39 cellular contexts compared by ENCODE assay signal in the genomic region with DNA sequence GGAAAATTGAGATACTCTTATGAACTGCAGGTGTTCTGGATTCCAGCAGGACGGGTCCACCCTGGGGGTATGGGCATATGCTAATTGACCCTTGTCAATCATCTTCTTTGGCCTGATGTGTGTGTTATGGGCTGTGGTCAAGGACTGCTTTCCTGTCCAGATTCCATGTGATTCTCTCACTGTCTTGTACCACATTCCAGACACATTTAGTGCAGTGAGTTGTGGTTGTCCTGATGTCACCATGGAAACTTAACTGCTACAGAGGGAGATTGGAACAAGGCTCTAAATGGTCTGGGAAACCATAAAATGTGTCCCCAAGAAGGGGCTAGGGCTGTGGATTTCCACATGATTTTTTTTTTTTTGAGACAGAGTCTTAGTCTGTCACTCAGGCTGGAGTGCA.
"Had no signal": no experiment of that assay in that cellular context is flagged by ENCODE, and none has a peak within 500 bp of the region (broad histone marks: within the 10 kb centered on the region; RNA-seq: fewer than 3 reads in every experiment).

No MANE protein-coding gene starts in this region.

- H3K9me3 Mint-ChIP-seq: activated B cell treated with CpG ODN at 0.5 μM for 24 hours; activated CD4-positive, alpha-beta memory T cell treated with anti-CD3 and anti-CD28 coated beads for 36 hours; activated CD4-positive, alpha-beta T cell treated with anti-CD3 and anti-CD28 coated beads, Interleukin-2, amount 10 ng/mL, durations not matched to agents 24 days and 14 days; activated CD8-positive, alpha-beta T cell treated with anti-CD3 and anti-CD28 coated beads for 36 hours; activated naive CD4-positive, alpha-beta T cell treated with anti-CD3 and anti-CD28 coated beads for 36 hours; activated naive CD4-positive, alpha-beta T cell treated with anti-CD3 and anti-CD28 coated beads, Interleukin-2, amount 50 U/mL, for 72 hours; activated naive CD8-positive, alpha-beta T cell treated with anti-CD3 and anti-CD28 coated beads for 36 hours; activated T-cell treated with anti-CD3 and anti-CD28 coated beads, Interleukin-2, amount 50 U/mL, for 4 hours; activated T-helper 1 cell treated with anti-CD3 and anti-CD28 coated beads, Interleukin-12 subunit alpha, Interleukin-12 subunit beta, Interleukin-2, Interleukin-4 antibody, amounts not matched to agents 30 ng/mL and 10 ng/mL and 1 ng/mL, durations not matched to agents 14 hours and 24 hours and 36 hours; T-helper 1 cell treated with Interleukin-12 subunit alpha and Interleukin-12 subunit beta and Interleukin-4 antibody, amounts not matched to agents 30 μg/mL and 1 μg/mL, for 36 hours; T-helper 2 cell treated with Interferon-gamma antibody and Interleukin-4, amounts not matched to agents 5 μg/mL and 100 μg/mL, for 36 hours had no signal

- H3K4me1 ChIP-seq: adrenal gland, body of pancreas, breast epithelium had no signal

- H3K4me1 Mint-ChIP-seq: activated B cell treated with CpG ODN at 0.5 μM for 24 hours; activated CD4-positive, alpha-beta T cell treated with anti-CD3 and anti-CD28 coated beads, Interleukin-2, amount 10 ng/mL, durations not matched to agents 24 days and 14 days; activated naive CD8-positive, alpha-beta T cell treated with anti-CD3 and anti-CD28 coated beads for 36 hours; activated T-helper 17 cell treated with anti-CD3 and anti-CD28 coated beads, Interleukin-2, amount 50 U/mL, for 72 hours; central memory CD8-positive, alpha-beta T cell had no signal

- H3K36me3 Mint-ChIP-seq: activated CD4-positive, alpha-beta memory T cell treated with anti-CD3 and anti-CD28 coated beads for 36 hours; activated naive CD8-positive, alpha-beta T cell treated with anti-CD3 and anti-CD28 coated beads for 36 hours had no signal

- H3K9me3 ChIP-seq: adrenal gland, body of pancreas, breast epithelium had no signal

- FAIRE-seq: TTC549 had no signal

- H3K27ac Mint-ChIP-seq: activated B cell treated with CpG ODN at 0.5 μM for 24 hours; activated CD4-positive, alpha-beta memory T cell treated with anti-CD3 and anti-CD28 coated beads for 36 hours; activated CD4-positive, alpha-beta T cell treated with anti-CD3 and anti-CD28 coated beads, Interleukin-2, amount 10 ng/mL, durations not matched to agents 24 days and 14 days; activated CD8-positive, alpha-beta T cell treated with anti-CD3 and anti-CD28 coated beads for 36 hours; activated naive CD4-positive, alpha-beta T cell treated with anti-CD3 and anti-CD28 coated beads for 36 hours; activated naive CD4-positive, alpha-beta T cell treated with anti-CD3 and anti-CD28 coated beads, Interleukin-2, amount 50 U/mL, for 72 hours; activated naive CD8-positive, alpha-beta T cell treated with anti-CD3 and anti-CD28 coated beads for 36 hours; activated T-cell treated with anti-CD3 and anti-CD28 coated beads, Interleukin-2, amount 50 U/mL, for 72 hours; activated T-helper 1 cell treated with anti-CD3 and anti-CD28 coated beads, Interleukin-12 subunit alpha, Interleukin-12 subunit beta, Interleukin-2, Interleukin-4 antibody, amounts not matched to agents 30 ng/mL and 10 ng/mL and 1 ng/mL, durations not matched to agents 14 hours and 24 hours and 36 hours; activated T-helper 17 cell treated with anti-CD3 and anti-CD28 coated beads, Interleukin-2, amount 50 U/mL, for 72 hours; T-helper 1 cell treated with Interleukin-12 subunit alpha and Interleukin-12 subunit beta and Interleukin-4 antibody, amounts not matched to agents 30 μg/mL and 1 μg/mL, for 36 hours; T-helper 2 cell treated with Interferon-gamma antibody and Interleukin-4, amounts not matched to agents 5 μg/mL and 100 μg/mL, for 36 hours had no signal

- H3K4me3 ChIP-seq: adrenal gland, body of pancreas, breast epithelium, cardiac muscle cell had no signal

- H3K36me3 ChIP-seq: adrenal gland, brain microvascular endothelial cell, breast epithelium, cardiac muscle cell had no signal

- H3K27me3 ChIP-seq: adrenal gland, body of pancreas, brain microvascular endothelial cell, breast epithelium, cardiac muscle cell had no signal

- H3K27ac ChIP-seq: adrenal gland, body of pancreas, brain microvascular endothelial cell, breast epithelium, cardiac muscle cell, VCaP had no signal

- H3K4me3 Mint-ChIP-seq: activated B cell treated with CpG ODN at 0.5 μM for 24 hours; activated CD4-positive, alpha-beta memory T cell treated with anti-CD3 and anti-CD28 coated beads for 36 hours; activated CD4-positive, alpha-beta T cell treated with anti-CD3 and anti-CD28 coated beads, Interleukin-2, amount 10 ng/mL, durations not matched to agents 24 days and 14 days; activated CD8-positive, alpha-beta T cell treated with anti-CD3 and anti-CD28 coated beads for 36 hours; activated naive CD4-positive, alpha-beta T cell treated with anti-CD3 and anti-CD28 coated beads for 36 hours; activated naive CD8-positive, alpha-beta T cell treated with anti-CD3 and anti-CD28 coated beads for 36 hours; activated T-cell treated with anti-CD3 and anti-CD28 coated beads, Interleukin-2, amount 50 U/mL, for 4 hours; activated T-cell treated with anti-CD3 and anti-CD28 coated beads, Interleukin-2, amount 50 U/mL, for 72 hours; activated T-helper 1 cell treated with anti-CD3 and anti-CD28 coated beads, Interleukin-12 subunit alpha, Interleukin-12 subunit beta, Interleukin-2, Interleukin-4 antibody, amounts not matched to agents 30 ng/mL and 10 ng/mL and 1 ng/mL, durations not matched to agents 14 hours and 24 hours and 36 hours; activated T-helper 17 cell treated with anti-CD3 and anti-CD28 coated beads, Interleukin-2, amount 50 U/mL, for 72 hours; central memory CD8-positive, alpha-beta T cell; T-helper 1 cell treated with Interleukin-12 subunit alpha and Interleukin-12 subunit beta and Interleukin-4 antibody, amounts not matched to agents 30 μg/mL and 1 μg/mL, for 36 hours; T-helper 2 cell treated with Interferon-gamma antibody and Interleukin-4, amounts not matched to agents 5 μg/mL and 100 μg/mL, for 36 hours had no signal

- ATAC-seq: activated CD8-positive, alpha-beta T cell treated with anti-CD3 and anti-CD28 coated beads for 36 hours; activated naive CD4-positive, alpha-beta T cell treated with anti-CD3 and anti-CD28 coated beads, Interleukin-2, amount 50 U/mL, for 72 hours; activated T-cell treated with anti-CD3 and anti-CD28 coated beads, Interleukin-2, amount 50 U/mL, for 4 hours; activated T-cell treated with anti-CD3 and anti-CD28 coated beads, Interleukin-2, amount 50 U/mL, for 72 hours; activated T-helper 17 cell treated with anti-CD3 and anti-CD28 coated beads, Interleukin-2, amount 50 U/mL, for 72 hours; body of pancreas had no signal

- DNase-seq: activated B cell treated with CpG ODN at 0.5 μM for 24 hours; activated CD4-positive, alpha-beta memory T cell treated with anti-CD3 and anti-CD28 coated beads for 36 hours; activated CD4-positive, alpha-beta T cell treated with anti-CD3 and anti-CD28 coated beads for 4 hours; activated CD4-positive, alpha-beta T cell treated with anti-CD3 and anti-CD28 coated beads, Interleukin-2, amount 10 ng/mL, durations not matched to agents 24 days and 14 days; activated CD4-positive, alpha-beta T cell treated with anti-CD3 and anti-CD28 coated beads, Interleukin-2, amount 50 U/mL, for 1 hour; activated CD4-positive, alpha-beta T cell treated with anti-CD3 and anti-CD28 coated beads, Interleukin-2, amount 50 U/mL, for 4 hours; activated CD4-positive, CD25-positive, alpha-beta regulatory T cell treated with anti-CD3 and anti-CD28 coated beads, Interleukin-2, amount 50 U/mL, for 72 hours; activated CD8-positive, alpha-beta memory T cell treated with anti-CD3 and anti-CD28 coated beads, Interleukin-2, amount 50 U/mL, for 4 hours; activated CD8-positive, alpha-beta T cell treated with anti-CD3 and anti-CD28 coated beads for 36 hours; activated effector memory CD4-positive, alpha-beta T cell treated with anti-CD3 and anti-CD28 coated beads, Interleukin-2, amount 50 U/mL, for 16 hours; activated gamma-delta T cell treated with Interleukin-2 at 50 U/mL for 16 hours; activated naive CD4-positive, alpha-beta T cell; activated naive CD4-positive, alpha-beta T cell treated with anti-CD3 and anti-CD28 coated beads for 36 hours; activated naive CD4-positive, alpha-beta T cell treated with anti-CD3 and anti-CD28 coated beads, Interleukin-2, amount 50 U/mL, for 16 hours; activated naive CD8-positive, alpha-beta T cell treated with anti-CD3 and anti-CD28 coated beads for 36 hours; activated T-cell treated with anti-CD3 and anti-CD28 coated beads for 4 hours; activated T-cell treated with anti-CD3 and anti-CD28 coated beads, Interleukin-2, amount 50 U/mL, for 1 hour; activated T-cell treated with anti-CD3 and anti-CD28 coated beads, Interleukin-2, amount 50 U/mL, for 4 hours; activated T-cell treated with anti-CD3 and anti-CD28 coated beads, Interleukin-2, amount 50 U/mL, for 72 hours; adrenal gland; amniotic stem cell; aorta; body of pancreas; brain microvascular endothelial cell; caudate nucleus; cerebellar nuclear complex; T-helper 1 cell; T-helper 2 cell; T-helper 9 cell had no signal

- H3K27me3 Mint-ChIP-seq: activated naive CD8-positive, alpha-beta T cell treated with anti-CD3 and anti-CD28 coated beads for 36 hours had no signal
